8 cellular contexts compared by ENCODE assay signal in genomic region chr20:2104236-2104635, GRCh38. TPM values are rescaled to one million over a fixed set of nuclear protein-coding genes. Genes with fewer than 3 reads are reported as not detected.
DNase-seq lines count a peak whose midpoint lies in the region; TF ChIP-seq lines count a peak whose summit lies in the region.

No MANE protein-coding gene starts in this region.

- H3K4me1 Mint-ChIP-seq in CD14-positive monocyte (peaks cover 50% of the 10 kb centered on the region), nephron progenitor cell (peaks cover 57% of the 10 kb centered on the region)

- H3K4me3 ChIP-seq in MG63 = peak overlapping the region; percentile 94
- peak overlapping the region; percentile 64 to 99 (median 93) for H3K4me3 ChIP-seq in dorsolateral prefrontal cortex

- H3K27me3 ChIP-seq in MG63 (no peaks in the 10 kb centered on the region), dorsolateral prefrontal cortex (no peaks in the 10 kb centered on the region)

- DNase-seq in CD14-positive monocyte (ENCODE audit: low spot score) (no peak), MG63 (no peak), dorsolateral prefrontal cortex (no peak), nephron progenitor cell (no peak), SW 1271 (lab: John Stamatoyannopoulos, UW) (no peak), DMS153 treated with DMSO at 0.1 percent for 48 hours (lab: John Stamatoyannopoulos, UW; ENCODE audit: unreplicated experiment) (no peak), LoVo (ENCODE audit: low spot score) (no peak), foreskin melanocyte (no peak)

- H3K36me3 Mint-ChIP-seq in CD14-positive monocyte (peaks cover 17 to 35% of the 10 kb centered on the region in 2 donors), nephron progenitor cell (ENCODE audit: low read depth) (peaks cover 36% of the 10 kb centered on the region)

- H3K27me3 Mint-ChIP-seq in CD14-positive monocyte (ENCODE audit: low read depth in 3 of 3) = no peaks in the 10 kb centered on the region
- no peaks in the 10 kb centered on the region for H3K27me3 Mint-ChIP-seq in nephron progenitor cell (ENCODE audit: low read depth, poor library complexity)

- peak overlapping the region in 4 of 59 donors; percentile 99 to 100 (median 100) for H3K27ac ChIP-seq in dorsolateral prefrontal cortex

- H3K4me3 Mint-ChIP-seq in CD14-positive monocyte = peak overlapping the region; percentile 85 to 92
- peak overlapping the region; percentile 96 for H3K4me3 Mint-ChIP-seq in nephron progenitor cell

- TF ChIP-seq CTCF in CD14-positive monocyte (IDR thresholded peaks at IDR 0.05) (no peak), dorsolateral prefrontal cortex (IDR thresholded peaks at IDR 0.05 in 54 of 56, conservative IDR thresholded peaks at IDR 0.05 in 2 of 56; ENCODE audit: low read depth in 1 of 56, partially characterized antibody in 56 of 56) (no peak), nephron progenitor cell (IDR thresholded peaks at IDR 0.05) (no peak)

- H3K9me3 ChIP-seq in MG63 = no peaks in the 10 kb centered on the region

- H3K9me3 Mint-ChIP-seq in CD14-positive monocyte = no peaks in the 10 kb centered on the region
- H3K9me3 Mint-ChIP-seq in nephron progenitor cell = no peaks in the 10 kb centered on the region

- H3K27ac Mint-ChIP-seq in CD14-positive monocyte (peak overlapping the region in 6 of 7 donors; percentile 41 to 99 (median 77)), nephron progenitor cell (peak overlapping the region; percentile 97)

- intact Hi-C loops in CD14-positive monocyte (cut with micrococcal nuclease) (loop anchor here in 1 of 2 donors (5.0 to 10.0 kb wide), 3 partner anchors 99 to 548 kb away; partner anchors contain the start of genes NOP56 and SIRPA), dorsolateral prefrontal cortex (cut with DNase I) (loop anchor here (5.0 to 10.0 kb wide), 4 partner anchors 68 to 371 kb away; partner anchors contain the start of gene SNRPB (in 2 of the 2))

- H3K36me3 ChIP-seq in MG63 = peaks cover 11% of the 10 kb centered on the region

RNA-seq across cellular contexts. Expression of gene STK35, which starts 2.6 kb away (rescaled TPM):
- 1 to 10 TPM; 1.2 to 2.0 TPM for polyA plus RNA-seq in CD14-positive monocyte
- total RNA-seq in MG63 (2014; rRNA removed; shearing (Covaris generic); ENCODE audit: low replicate concordance) = 4.7 and 7.6 TPM in 2 replicates
- 10 to 100 TPM; 14.9 to 41.4 (median 27.2) TPM for total RNA-seq in dorsolateral prefrontal cortex
